In genomic region chr10:19325581-19325980, GRCh38 we compare ENCODE assay signal across 21 cellular contexts.
"Had no signal": no experiment of that assay in that cellular context is flagged by ENCODE, and none has a peak within 500 bp of the region (broad histone marks: within the 10 kb centered on the region; RNA-seq: fewer than 3 reads in every experiment).

No MANE protein-coding gene starts in this region.

- ATAC-seq: body of pancreas, natural killer cell had no signal

- H3K9me3 ChIP-seq: body of pancreas, esophagus muscularis mucosa, left ventricle myocardium inferior, ovary, prostate gland, spleen, thoracic aorta, vagina had no signal

- DNase-seq: activated CD4-positive, alpha-beta T cell treated with anti-CD3 and anti-CD28 coated beads for 1 hour; activated CD8-positive, alpha-beta memory T cell treated with anti-CD3 and anti-CD28 coated beads for 24 hours; activated naive CD4-positive, alpha-beta T cell treated with Interleukin-2 at 50 U/mL for 16 hours; activated naive CD8-positive, alpha-beta T cell treated with anti-CD3 and anti-CD28 coated beads, Interleukin-2, amount 10 ng/mL, durations not matched to agents 7 days and 5 days; activated T-cell treated with anti-CD3 and anti-CD28 coated beads, Interleukin-2, amount 50 U/mL, for 48 hours; amygdala; body of pancreas; central memory CD4-positive, alpha-beta T cell; effector memory CD4-positive, alpha-beta T cell; left ventricle myocardium inferior; midbrain; natural killer cell; ovary; spleen; stimulated activated CD4-positive, alpha-beta T cell treated with anti-CD3 and anti-CD28 coated beads, Interleukin-4, amount 100 ng/mL, for 1 hour; stimulated activated naive CD4-positive, alpha-beta T cell; T-helper 9 cell had no signal

- H3K36me3 ChIP-seq: esophagus muscularis mucosa, left ventricle myocardium inferior, ovary, prostate gland, spleen, thoracic aorta, vagina had no signal

- H3K4me1 ChIP-seq: body of pancreas, esophagus muscularis mucosa, left ventricle myocardium inferior, prostate gland, spleen, vagina had no signal

- H3K27ac ChIP-seq: body of pancreas, esophagus muscularis mucosa, left ventricle myocardium inferior, ovary, prostate gland, spleen, thoracic aorta, vagina had no signal

- H3K4me3 ChIP-seq: body of pancreas, esophagus muscularis mucosa, left ventricle myocardium inferior, ovary, prostate gland, spleen, thoracic aorta, vagina had no signal

- H3K27me3 ChIP-seq: body of pancreas, esophagus muscularis mucosa, spleen, vagina had no signal
